ENCODE assay signal across 1 cellular context in genomic region chr2:102473020-102473419, GRCh38.
TF ChIP-seq lines count a peak whose summit lies in the region.

Gene SLC9A4 (plus strand): TSS chr2:102473226. CDS start chr2:102473760, 534 bp downstream.

TF ChIP-seq in HepG2, 621 proteins besides CTCF, POLR2A, EP300 and RAD21 (continued from another document):
- TF ChIP-seq, protein P1, sequence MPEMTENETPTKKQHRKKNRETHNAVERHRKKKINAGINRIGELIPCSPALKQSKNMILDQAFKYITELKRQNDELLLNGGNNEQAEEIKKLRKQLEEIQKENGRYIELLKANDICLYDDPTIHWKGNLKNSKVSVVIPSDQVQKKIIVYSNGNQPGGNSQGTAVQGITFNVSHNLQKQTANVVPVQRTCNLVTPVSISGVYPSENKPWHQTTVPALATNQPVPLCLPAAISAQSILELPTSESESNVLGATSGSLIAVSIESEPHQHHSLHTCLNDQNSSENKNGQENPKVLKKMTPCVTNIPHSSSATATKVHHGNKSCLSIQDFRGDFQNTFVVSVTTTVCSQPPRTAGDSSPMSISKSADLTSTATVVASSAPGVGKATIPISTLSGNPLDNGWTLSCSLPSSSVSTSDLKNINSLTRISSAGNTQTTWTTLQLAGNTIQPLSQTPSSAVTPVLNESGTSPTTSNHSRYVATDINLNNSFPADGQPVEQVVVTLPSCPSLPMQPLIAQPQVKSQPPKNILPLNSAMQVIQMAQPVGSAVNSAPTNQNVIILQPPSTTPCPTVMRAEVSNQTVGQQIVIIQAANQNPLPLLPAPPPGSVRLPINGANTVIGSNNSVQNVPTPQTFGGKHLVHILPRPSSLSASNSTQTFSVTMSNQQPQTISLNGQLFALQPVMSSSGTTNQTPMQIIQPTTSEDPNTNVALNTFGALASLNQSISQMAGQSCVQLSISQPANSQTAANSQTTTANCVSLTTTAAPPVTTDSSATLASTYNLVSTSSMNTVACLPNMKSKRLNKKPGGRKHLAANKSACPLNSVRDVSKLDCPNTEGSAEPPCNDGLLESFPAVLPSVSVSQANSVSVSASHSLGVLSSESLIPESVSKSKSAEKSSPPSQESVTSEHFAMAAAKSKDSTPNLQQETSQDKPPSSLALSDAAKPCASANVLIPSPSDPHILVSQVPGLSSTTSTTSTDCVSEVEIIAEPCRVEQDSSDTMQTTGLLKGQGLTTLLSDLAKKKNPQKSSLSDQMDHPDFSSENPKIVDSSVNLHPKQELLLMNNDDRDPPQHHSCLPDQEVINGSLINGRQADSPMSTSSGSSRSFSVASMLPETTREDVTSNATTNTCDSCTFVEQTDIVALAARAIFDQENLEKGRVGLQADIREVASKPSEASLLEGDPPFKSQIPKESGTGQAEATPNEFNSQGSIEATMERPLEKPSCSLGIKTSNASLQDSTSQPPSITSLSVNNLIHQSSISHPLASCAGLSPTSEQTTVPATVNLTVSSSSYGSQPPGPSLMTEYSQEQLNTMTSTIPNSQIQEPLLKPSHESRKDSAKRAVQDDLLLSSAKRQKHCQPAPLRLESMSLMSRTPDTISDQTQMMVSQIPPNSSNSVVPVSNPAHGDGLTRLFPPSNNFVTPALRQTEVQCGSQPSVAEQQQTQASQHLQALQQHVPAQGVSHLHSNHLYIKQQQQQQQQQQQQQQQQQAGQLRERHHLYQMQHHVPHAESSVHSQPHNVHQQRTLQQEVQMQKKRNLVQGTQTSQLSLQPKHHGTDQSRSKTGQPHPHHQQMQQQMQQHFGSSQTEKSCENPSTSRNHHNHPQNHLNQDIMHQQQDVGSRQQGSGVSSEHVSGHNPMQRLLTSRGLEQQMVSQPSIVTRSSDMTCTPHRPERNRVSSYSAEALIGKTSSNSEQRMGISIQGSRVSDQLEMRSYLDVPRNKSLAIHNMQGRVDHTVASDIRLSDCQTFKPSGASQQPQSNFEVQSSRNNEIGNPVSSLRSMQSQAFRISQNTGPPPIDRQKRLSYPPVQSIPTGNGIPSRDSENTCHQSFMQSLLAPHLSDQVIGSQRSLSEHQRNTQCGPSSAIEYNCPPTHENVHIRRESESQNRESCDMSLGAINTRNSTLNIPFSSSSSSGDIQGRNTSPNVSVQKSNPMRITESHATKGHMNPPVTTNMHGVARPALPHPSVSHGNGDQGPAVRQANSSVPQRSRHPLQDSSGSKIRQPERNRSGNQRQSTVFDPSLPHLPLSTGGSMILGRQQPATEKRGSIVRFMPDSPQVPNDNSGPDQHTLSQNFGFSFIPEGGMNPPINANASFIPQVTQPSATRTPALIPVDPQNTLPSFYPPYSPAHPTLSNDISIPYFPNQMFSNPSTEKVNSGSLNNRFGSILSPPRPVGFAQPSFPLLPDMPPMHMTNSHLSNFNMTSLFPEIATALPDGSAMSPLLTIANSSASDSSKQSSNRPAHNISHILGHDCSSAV (CRISPR knock-in tag; IDR thresholded peaks at IDR 0.05; ENCODE audit: borderline replicate concordance) = no peak
- TF ChIP-seq XRCC5 (optimal IDR thresholded peaks at IDR 0.05; ENCODE audit: low read length) (peak; percentile 37), STAG1 (CRISPR knock-in tag; IDR thresholded peaks at IDR 0.05) (peak; percentile 67), HNRNPL (IDR thresholded peaks at IDR 0.05; ENCODE audit: low read depth, low read length) (no peak), SMC3 (IDR thresholded peaks at IDR 0.05; ENCODE audit: low read length) (peak; percentile 76)
TF ChIP-seq in HepG2: peak in this region for 3.
